Comparison of ENCODE assay signal across 8 cellular contexts in genomic region chr4:122914292-122914904, GRCh38. TPM values are rescaled to one million over a fixed set of nuclear protein-coding genes. Genes with fewer than 3 reads are reported as not detected.
DNase-seq lines count a peak whose midpoint lies in the region; ATAC-seq, FAIRE-seq and TF ChIP-seq lines count a peak whose summit lies in the region.

No MANE protein-coding gene starts in this region.

- no peak overlapping the region for H3K56ac ChIP-seq in mesendoderm (ENCODE audit: low read length)

- H3K79me2 ChIP-seq in astrocyte (ENCODE audit: insufficient read depth, low read length) = no peaks in the 10 kb centered on the region
- no peaks in the 10 kb centered on the region for H3K79me2 ChIP-seq in mesendoderm (ENCODE audit: control insufficient read depth, insufficient read depth, low read length)

- H3K79me1 ChIP-seq in mesendoderm (ENCODE audit: low read length) = no peaks in the 10 kb centered on the region

- H3K27ac ChIP-seq in astrocyte (ENCODE audit: low read depth, low read length) (peak overlapping the region; percentile 40), right lobe of liver (no peak overlapping the region), mesendoderm (ENCODE audit: low read depth, low read length) (no peak overlapping the region)

- H4K5ac ChIP-seq in mesendoderm (ENCODE audit: low read length) = no peak overlapping the region

- H3K4me1 ChIP-seq in astrocyte (ENCODE audit: insufficient read depth, low read length) (peaks cover 17% of the 10 kb centered on the region), right lobe of liver (peaks cover 0 to 28% (median 0%) of the 10 kb centered on the region in 4 donors), mesendoderm (ENCODE audit: control insufficient read depth, low read depth, low read length) (no peaks in the 10 kb centered on the region)

- H4K20me1 ChIP-seq in astrocyte (ENCODE audit: insufficient read depth, low read length) = no peaks in the 10 kb centered on the region

- H2AK5ac ChIP-seq in mesendoderm (ENCODE audit: low read length) = no peak overlapping the region

- intact Hi-C loops in right lobe of liver (cut with DNase I) = no loop called here

- H3K27me3 Mint-ChIP-seq in astrocyte (ENCODE audit: low read depth, unreplicated experiment) = no peaks in the 10 kb centered on the region

- H3K4me2 ChIP-seq in astrocyte (ENCODE audit: low read length) (peak overlapping the region; percentile 69), mesendoderm (ENCODE audit: low read length) (no peak overlapping the region)

- no peak overlapping the region for H2BK120ac ChIP-seq in mesendoderm (ENCODE audit: low read depth, low read length)

- no peak overlapping the region for H3K9ac ChIP-seq in astrocyte (ENCODE audit: low read length)
- H3K9ac ChIP-seq in mesendoderm (ENCODE audit: low read length) = no peak overlapping the region

- H2AFZ ChIP-seq in astrocyte (ENCODE audit: low read depth, low read length) = no peak overlapping the region

- H3K27ac Mint-ChIP-seq in astrocyte (ENCODE audit: unreplicated experiment) = no peak overlapping the region

- FAIRE-seq in astrocyte (lab: Jason Lieb, UNC) = peak; percentile 76

- no peak overlapping the region for H4K8ac ChIP-seq in mesendoderm (ENCODE audit: low read depth, low read length)

- no peak overlapping the region for H3K23ac ChIP-seq in mesendoderm (ENCODE audit: low read length)

- H3K9me3 ChIP-seq in astrocyte (ENCODE audit: insufficient read depth, low read depth, low read length) (no peaks in the 10 kb centered on the region), right lobe of liver (no peaks in the 10 kb centered on the region)

- TF ChIP-seq POLR2A in right lobe of liver (IDR thresholded peaks at IDR 0.05) = no peak

- H3K18ac ChIP-seq in mesendoderm (ENCODE audit: low read length) = no peak overlapping the region

- 31% methylated on average over 4 of the region's 4 CpGs for WGBS in right lobe of liver (ENCODE audit: insufficient coverage, low coverage, low lambda C conversion rate, missing lambda C conversion rate)
- WGBS in mesendoderm (ENCODE audit: extremely low coverage, insufficient coverage, low lambda C conversion rate) = no CpG with 5 or more reads among the region's 4 CpGs

- DNase-seq in GM12865 (ENCODE audit: low read depth) (peak; percentile 33), HT-29 (ENCODE audit: low spot score) (peak; percentile 80), astrocyte (ENCODE audit: low read depth) (no peak), right lobe of liver (no peak), GF-D8 (lab: John Stamatoyannopoulos, UW) (no peak), mesendoderm (no peak), medulla oblongata (ENCODE audit: extremely low spot score) (no peak)

- no peak overlapping the region for H3K4ac ChIP-seq in mesendoderm (ENCODE audit: low read depth, low read length)

- TF ChIP-seq CTCF in GM12865 (IDR thresholded peaks at IDR 0.05; ENCODE audit: insufficient read depth, low read depth, low read length, missing control alignments) = peak; percentile 20
- peak; percentile 56 for TF ChIP-seq CTCF in astrocyte (IDR thresholded peaks at IDR 0.05; ENCODE audit: insufficient read depth, low read depth, low read length)
- TF ChIP-seq CTCF in right lobe of liver (IDR thresholded peaks at IDR 0.05) = peak in 3 of 4 donors; percentile 43 to 53 (median 46)

- no peak overlapping the region for H3K4me3 Mint-ChIP-seq in astrocyte (ENCODE audit: unreplicated experiment)

- H3K36me3 Mint-ChIP-seq in astrocyte (ENCODE audit: low read depth, unreplicated experiment) = no peaks in the 10 kb centered on the region

- H2BK15ac ChIP-seq in mesendoderm (replicated peaks; ENCODE audit: low read depth) = no peak overlapping the region

- H3K36me3 ChIP-seq in astrocyte (ENCODE audit: insufficient read depth, low read length) (no peaks in the 10 kb centered on the region), right lobe of liver (peaks cover 0 to 7% (median 0%) of the 10 kb centered on the region in 4 donors), mesendoderm (ENCODE audit: control insufficient read depth, insufficient read depth, low read length) (no peaks in the 10 kb centered on the region)

- peaks cover 20% of the 10 kb centered on the region for H3K4me1 Mint-ChIP-seq in astrocyte (ENCODE audit: low read depth, unreplicated experiment)

- ATAC-seq in GM21381 (IDR thresholded peaks at IDR 0.05; ENCODE audit: unreplicated experiment) (peak; percentile 81), right lobe of liver (peak; percentile 75 to 91 (median 85))

- H3K4me3 ChIP-seq in GM12865 (ENCODE audit: low read depth, low read length) = no peak overlapping the region
- no peak overlapping the region for H3K4me3 ChIP-seq in astrocyte (ENCODE audit: insufficient read depth, low read depth, low read length)
- H3K4me3 ChIP-seq in right lobe of liver = no peak overlapping the region
- no peak overlapping the region for H3K4me3 ChIP-seq in mesendoderm (ENCODE audit: low read length)

- no peaks in the 10 kb centered on the region for H3K9me3 Mint-ChIP-seq in astrocyte (ENCODE audit: unreplicated experiment)

- H2BK5ac ChIP-seq in mesendoderm (ENCODE audit: low read length) = no peak overlapping the region

- H3K27me3 ChIP-seq in astrocyte (ENCODE audit: insufficient read depth, low read length) (no peaks in the 10 kb centered on the region), right lobe of liver (no peaks in the 10 kb centered on the region), mesendoderm (ENCODE audit: insufficient read depth, low read length, poor library complexity) (no peaks in the 10 kb centered on the region)

RNA-seq across cellular contexts. Expression of gene NUDT6, which starts 8.0 kb away (rescaled TPM):
- total RNA-seq in HT-29 (2014; rRNA removed; shearing (Covaris generic)) = 2.0 and 2.5 TPM in 2 replicates
- 4.0 TPM in 2 replicates for total RNA-seq in astrocyte
- total RNA-seq in right lobe of liver = 10 to 100 TPM in 5 of 6 experiments, 1 to 10 TPM in 1; 8.0 to 20.5 (median 17.1) TPM
- 2.1 TPM for polyA plus RNA-seq in mesendoderm (2013, experiment 1 of 2)
- polyA plus RNA-seq in mesendoderm (2013, experiment 2 of 2) = 2.1 TPM

Comparison
In these comparisons a context has a peak if more than half of its experiments do, and no peak if none do; other contexts are left out.
1. DNase-seq: peak in GM12865 (single experiment) and HT-29 (single experiment); none in astrocyte (single experiment), right lobe of liver (0 of 3), GF-D8 (single experiment), mesendoderm (single experiment) and medulla oblongata (single experiment).
2. Peak in every context shown above with its lines, with median percentiles within 50 percentile points of each other: CTCF ChIP-seq.